35 cellular contexts compared by ENCODE assay signal in the genomic region with DNA sequence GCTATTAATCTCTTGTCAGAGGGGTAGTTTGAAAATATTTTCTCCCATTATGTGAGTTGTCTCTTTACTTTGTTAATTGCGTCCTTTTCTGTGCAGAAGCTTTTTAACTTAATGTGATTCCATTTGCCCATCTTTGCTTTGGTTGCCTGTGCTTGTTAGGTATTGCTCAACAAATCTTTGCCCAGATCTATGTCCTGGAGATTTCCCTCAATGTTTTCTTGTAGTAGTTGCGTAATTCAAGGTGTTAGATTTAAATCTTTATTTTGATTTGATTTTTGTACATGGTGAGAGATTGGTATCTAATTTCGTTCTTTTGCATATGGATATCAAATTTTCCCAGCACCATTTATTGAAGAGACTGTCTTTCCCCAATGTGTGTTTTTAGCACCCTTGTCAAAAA.
"Had no signal": no experiment of that assay in that cellular context is flagged by ENCODE, and none has a peak within 500 bp of the region (broad histone marks: within the 10 kb centered on the region; RNA-seq: fewer than 3 reads in every experiment).

No MANE protein-coding gene starts in this region.

- H3K9me3 ChIP-seq: MG63 had no signal

- H3K36me3 ChIP-seq: MG63 had no signal

- H3K4me3 ChIP-seq: MG63 had no signal

- H3K27me3 ChIP-seq: MG63 had no signal

- DNase-seq: Karpas-422, Kasumi-1, MG63, MM.1S, MV-4-11, NCI-H1048, NCI-H1092, NCI-H1092 treated with DMSO at 0.1 percent for 48 hours, NCI-H1105, NCI-H1105 treated with DMSO at 0.1 percent for 48 hours, NCI-H1417, NCI-H1417 treated with DMSO at 0.1 percent for 48 hours, NCI-H1436, NCI-H1436 treated with DMSO at 0.1 percent for 48 hours, NCI-H146, NCI-H1694, NCI-H1694 treated with DMSO at 0.1 percent for 48 hours, NCI-H187, NCI-H187 treated with DMSO at 0.1 percent for 48 hours, NCI-H1930, NCI-H2029, NCI-H2029 treated with DMSO at 0.1 percent for 48 hours, NCI-H2081, NCI-H2081 treated with DMSO at 0.1 percent for 48 hours, NCI-H2107, NCI-H2171, NCI-H2171 treated with DMSO at 0.1 percent for 48 hours, NCI-H2227 treated with DMSO at 0.1 percent for 48 hours, NCI-H226, NCI-H345, NCI-H446, NCI-H446 treated with DMSO at 0.1 percent for 48 hours, NCI-H510A, NCI-H510A treated with DMSO at 0.1 percent for 48 hours, NCI-H524 had no signal
